Comparison of ENCODE assay signal across 15 cellular contexts in the genomic region with DNA sequence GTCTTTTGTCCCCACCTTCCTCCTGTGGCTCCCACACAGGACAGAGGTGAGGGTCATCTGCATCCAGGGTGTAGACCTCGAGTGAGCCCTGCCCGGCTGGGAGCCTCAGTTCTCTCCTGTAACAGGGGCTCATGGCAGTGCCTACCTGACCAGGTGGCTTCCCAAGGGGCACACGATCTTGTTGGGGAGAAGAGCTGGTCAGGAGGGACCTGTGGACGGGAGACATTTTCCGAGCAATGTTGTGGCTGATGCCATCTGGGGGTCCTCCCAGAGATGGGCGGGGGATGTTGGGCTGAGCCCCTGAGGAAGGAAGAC. TPM values are rescaled to one million over a fixed set of nuclear protein-coding genes. Genes with fewer than 3 reads are reported as not detected.
DNase-seq lines count a peak whose midpoint lies in the region; ATAC-seq and TF ChIP-seq lines count a peak whose summit lies in the region.
"Had no signal": no experiment of that assay in that cellular context is flagged by ENCODE, and none has a peak within 500 bp of the region (broad histone marks: within the 10 kb centered on the region; RNA-seq: fewer than 3 reads in every experiment).

No MANE protein-coding gene starts in this region.

- H3K4me1 ChIP-seq in heart left ventricle (no peaks in the 10 kb centered on the region), thyroid gland (peaks cover 43 to 47% of the 10 kb centered on the region in 2 donors)
- H3K4me1 ChIP-seq: BE2C had no signal

- TF ChIP-seq POLR2A in heart left ventricle (IDR thresholded peaks at IDR 0.05) (no peak), thyroid gland (IDR thresholded peaks at IDR 0.05) (no peak)

- no peak overlapping the region for H3K4me3 ChIP-seq in heart left ventricle
- H3K4me3 ChIP-seq in thyroid gland (replicated peaks in 1 of 3) = no peak overlapping the region

- TF ChIP-seq CTCF in heart left ventricle (IDR thresholded peaks at IDR 0.05) = no peak
- TF ChIP-seq CTCF in neural crest cell (conservative IDR thresholded peaks at IDR 0.05) = no peak
- TF ChIP-seq CTCF in thyroid gland (IDR thresholded peaks at IDR 0.05) = no peak
- no peak for TF ChIP-seq CTCF in activated CD8-positive, alpha-beta T cell treated with anti-CD3 and anti-CD28 coated beads for 36 hours (IDR thresholded peaks at IDR 0.05)

- H3K27me3 ChIP-seq in heart left ventricle (peaks cover 0 to 3% (median 0%) of the 10 kb centered on the region in 9 donors), thyroid gland (no peaks in the 10 kb centered on the region)
- H3K27me3 ChIP-seq: BE2C had no signal

- H3K27ac Mint-ChIP-seq in neural crest cell (ENCODE audit: unreplicated experiment) = peak overlapping the region; percentile 92
- H3K27ac Mint-ChIP-seq in activated CD8-positive, alpha-beta T cell treated with anti-CD3 and anti-CD28 coated beads for 36 hours = no peak overlapping the region
- H3K27ac Mint-ChIP-seq: CD4-positive, alpha-beta T cell had no signal

- no peaks in the 10 kb centered on the region for H3K36me3 Mint-ChIP-seq in neural crest cell (ENCODE audit: low read depth)
- no peaks in the 10 kb centered on the region for H3K36me3 Mint-ChIP-seq in activated CD8-positive, alpha-beta T cell treated with anti-CD3 and anti-CD28 coated beads for 36 hours (ENCODE audit: low read depth)

- intact Hi-C loops in Right ventricle myocardium inferior (cut with DNase I) (no loop called here), heart left ventricle (cut with DNase I) (no loop called here), thyroid gland (cut with DNase I) (no loop called here)
- intact Hi-C loops in activated CD8-positive, alpha-beta T cell treated with anti-CD3 and anti-CD28 coated beads for 36 hours (cut with micrococcal nuclease) = no loop called here

- no peak for ATAC-seq in Right ventricle myocardium inferior
- ATAC-seq in heart left ventricle = no peak
- no peak for ATAC-seq in activated CD8-positive, alpha-beta T cell treated with anti-CD3 and anti-CD28 coated beads for 36 hours
- ATAC-seq in GM18861 (IDR thresholded peaks at IDR 0.05; ENCODE audit: unreplicated experiment) = no peak

- 66 to 76% (median 73%) methylated on average over 6 of the region's 6 CpGs for WGBS in heart left ventricle, 4 donors
- WGBS in thyroid gland, 2 donors = 40 to 62% methylated on average over 6 of the region's 6 CpGs

- CTCF ChIA-PET in activated CD8-positive, alpha-beta T cell treated with anti-CD3 and anti-CD28 coated beads for 36 hours (lab: Charles Lee) = no interaction called here

- peaks cover 28% of the 10 kb centered on the region for H3K4me1 Mint-ChIP-seq in neural crest cell
- H3K4me1 Mint-ChIP-seq in activated CD8-positive, alpha-beta T cell treated with anti-CD3 and anti-CD28 coated beads for 36 hours (ENCODE audit: low read depth) = no peaks in the 10 kb centered on the region

- no peaks in the 10 kb centered on the region for H3K9me3 ChIP-seq in heart left ventricle
- H3K9me3 ChIP-seq in thyroid gland = no peaks in the 10 kb centered on the region
- H3K9me3 ChIP-seq: BE2C, SJCRH30 had no signal

- H3K27ac ChIP-seq in heart left ventricle (no peak overlapping the region), caudate nucleus (ENCODE audit: low read depth, low read length) (peak overlapping the region; percentile 52), thyroid gland (peak overlapping the region; percentile 85 to 91 (median 91))

- peak overlapping the region; percentile 15 for H3K4me3 Mint-ChIP-seq in neural crest cell
- no peak overlapping the region for H3K4me3 Mint-ChIP-seq in activated CD8-positive, alpha-beta T cell treated with anti-CD3 and anti-CD28 coated beads for 36 hours
- H3K4me3 Mint-ChIP-seq: CD4-positive, alpha-beta T cell had no signal

- DNase-seq in Right ventricle myocardium inferior (ENCODE audit: missing footprints) (peak; percentile 49), heart left ventricle (no peak), caudate nucleus (lab: John Stamatoyannopoulos, UW) (no peak), neural crest cell (ENCODE audit: low read depth, low spot score) (no peak), thyroid gland (no peak), KBM-7 (no peak)
- DNase-seq in activated CD8-positive, alpha-beta T cell treated with anti-CD3 and anti-CD28 coated beads for 36 hours = no peak
- DNase-seq: 8988T; BE2C; CD4-positive, alpha-beta T cell; NCI-H187 treated with DMSO at 0.1 percent for 48 hours; NCI-H2171; NCI-H446 had no signal

- no peaks in the 10 kb centered on the region for H3K9me3 Mint-ChIP-seq in neural crest cell
- H3K9me3 Mint-ChIP-seq in activated CD8-positive, alpha-beta T cell treated with anti-CD3 and anti-CD28 coated beads for 36 hours = no peaks in the 10 kb centered on the region
- H3K9me3 Mint-ChIP-seq: CD4-positive, alpha-beta T cell had no signal

- no peaks in the 10 kb centered on the region for H3K27me3 Mint-ChIP-seq in neural crest cell (ENCODE audit: low read depth)
- H3K27me3 Mint-ChIP-seq in activated CD8-positive, alpha-beta T cell treated with anti-CD3 and anti-CD28 coated beads for 36 hours = no peaks in the 10 kb centered on the region
- H3K27me3 Mint-ChIP-seq: CD4-positive, alpha-beta T cell had no signal

- in situ Hi-C loops in KBM-7 (cut with MboI; ENCODE audit: low pct_unique_long_range_greater_than_20kb, low sequenced_read_pairs) = no loop called here

- H3K36me3 ChIP-seq in heart left ventricle (no peaks in the 10 kb centered on the region), thyroid gland (no peaks in the 10 kb centered on the region)
- H3K36me3 ChIP-seq: BE2C, SJCRH30 had no signal

- POLR2A ChIA-PET in activated CD8-positive, alpha-beta T cell treated with anti-CD3 and anti-CD28 coated beads for 36 hours (lab: Charles Lee) = no interaction called here

RNA-seq across cellular contexts. Expression of a gene that starts 51.9 kb away (rescaled TPM):
- 62.4 TPM for total RNA-seq in Right ventricle myocardium inferior
- 100 to 1,000 TPM in 1 of 9 donors, 10 to 100 TPM in 8; 30.2 to 122 (median 63.3) TPM for total RNA-seq in heart left ventricle
- polyA plus RNA-seq in heart left ventricle = 10 to 100 TPM; 14.7 to 19.8 TPM
- total RNA-seq in neural crest cell = 7.6 and 7.8 TPM in 2 replicates
- 100 to 1,000 TPM in 3 of 4 donors, 10 to 100 TPM in 1; 61.7 to 132 (median 104) TPM for total RNA-seq in thyroid gland
- total RNA-seq in activated CD8-positive, alpha-beta T cell treated with anti-CD3 and anti-CD28 coated beads for 36 hours = 10 to 100 TPM; 27.2 to 28.4 TPM

Comparison
In these comparisons a context has a peak if more than half of its experiments do, and no peak if none do; other contexts are left out.
1. H3K27ac ChIP-seq: peak in caudate nucleus (single experiment) and thyroid gland (3 of 3); none in heart left ventricle (0 of 12).